In genomic region chr15:73437541-73438109, GRCh38 we compare ENCODE assay signal across 30 cellular contexts. TPM values are rescaled to one million over a fixed set of nuclear protein-coding genes. Genes with fewer than 3 reads are reported as not detected.
"Had no signal": no experiment of that assay in that cellular context is flagged by ENCODE, and none has a peak within 500 bp of the region (broad histone marks: within the 10 kb centered on the region; RNA-seq: fewer than 3 reads in every experiment).

No MANE protein-coding gene starts in this region.

- H3K4me2 ChIP-seq: KMS-11 had no signal

- H3K27ac Mint-ChIP-seq: activated CD4-positive, alpha-beta T cell treated with anti-CD3 and anti-CD28 coated beads, Interleukin-2, amount 10 ng/mL, durations not matched to agents 24 days and 14 days; activated naive CD4-positive, alpha-beta T cell treated with anti-CD3 and anti-CD28 coated beads for 36 hours; activated naive CD4-positive, alpha-beta T cell treated with anti-CD3 and anti-CD28 coated beads, Interleukin-2, amount 50 U/mL, for 72 hours; activated T-helper 1 cell treated with anti-CD3 and anti-CD28 coated beads, Interleukin-12 subunit alpha, Interleukin-12 subunit beta, Interleukin-2, Interleukin-4 antibody, amounts not matched to agents 30 ng/mL and 10 ng/mL and 1 ng/mL, durations not matched to agents 14 hours and 24 hours and 36 hours had no signal

- H3K9me3 Mint-ChIP-seq: activated CD4-positive, alpha-beta T cell treated with anti-CD3 and anti-CD28 coated beads, Interleukin-2, amount 10 ng/mL, durations not matched to agents 24 days and 14 days; activated naive CD4-positive, alpha-beta T cell treated with anti-CD3 and anti-CD28 coated beads for 36 hours; activated naive CD4-positive, alpha-beta T cell treated with anti-CD3 and anti-CD28 coated beads, Interleukin-2, amount 50 U/mL, for 72 hours; activated T-cell treated with anti-CD3 and anti-CD28 coated beads, Interleukin-2, amount 50 U/mL, for 4 hours; activated T-helper 1 cell treated with anti-CD3 and anti-CD28 coated beads, Interleukin-12 subunit alpha, Interleukin-12 subunit beta, Interleukin-2, Interleukin-4 antibody, amounts not matched to agents 30 ng/mL and 10 ng/mL and 1 ng/mL, durations not matched to agents 14 hours and 24 hours and 36 hours had no signal

- H3K27ac ChIP-seq: KMS-11 had no signal

- DNase-seq: activated CD4-positive, alpha-beta T cell treated with anti-CD3 and anti-CD28 coated beads, Interleukin-2, amount 10 ng/mL, durations not matched to agents 24 days and 14 days; activated CD4-positive, alpha-beta T cell treated with anti-CD3 and anti-CD28 coated beads, Interleukin-2, amount 50 U/mL, for 4 hours; activated CD8-positive, alpha-beta memory T cell treated with anti-CD3 and anti-CD28 coated beads, Interleukin-2, amount 50 U/mL, for 4 hours; activated gamma-delta T cell treated with Interleukin-2 at 50 U/mL for 16 hours; activated naive CD4-positive, alpha-beta T cell treated with anti-CD3 and anti-CD28 coated beads for 36 hours; activated T-cell treated with anti-CD3 and anti-CD28 coated beads for 4 hours; activated T-cell treated with anti-CD3 and anti-CD28 coated beads, Interleukin-2, amount 50 U/mL, for 4 hours; amniotic stem cell; aorta; MM.1S; MV-4-11; NCI-H1092; NCI-H146; NCI-H187; NCI-H2029 treated with DMSO at 0.1 percent for 48 hours; NCI-H2107; NCI-H2171; NCI-H510A; NCI-H526; NCI-H748 treated with DMSO at 0.1 percent for 48 hours; OCI-M1; Right ventricle myocardium superior; T1000 had no signal

- ATAC-seq: activated naive CD4-positive, alpha-beta T cell treated with anti-CD3 and anti-CD28 coated beads, Interleukin-2, amount 50 U/mL, for 72 hours; activated T-cell treated with anti-CD3 and anti-CD28 coated beads, Interleukin-2, amount 50 U/mL, for 4 hours had no signal

- H3K36me3 Mint-ChIP-seq: activated naive CD4-positive, alpha-beta T cell treated with anti-CD3 and anti-CD28 coated beads, Interleukin-2, amount 50 U/mL, for 72 hours had no signal

- H3K4me3 Mint-ChIP-seq: activated CD4-positive, alpha-beta T cell treated with anti-CD3 and anti-CD28 coated beads, Interleukin-2, amount 10 ng/mL, durations not matched to agents 24 days and 14 days; activated naive CD4-positive, alpha-beta T cell treated with anti-CD3 and anti-CD28 coated beads for 36 hours; activated T-cell treated with anti-CD3 and anti-CD28 coated beads, Interleukin-2, amount 50 U/mL, for 4 hours; activated T-helper 1 cell treated with anti-CD3 and anti-CD28 coated beads, Interleukin-12 subunit alpha, Interleukin-12 subunit beta, Interleukin-2, Interleukin-4 antibody, amounts not matched to agents 30 ng/mL and 10 ng/mL and 1 ng/mL, durations not matched to agents 14 hours and 24 hours and 36 hours had no signal

RNA-seq across cellular contexts. Expression of gene REC114, which starts 5.3 kb away (rescaled TPM):
- total RNA-seq: activated CD4-positive, alpha-beta T cell treated with anti-CD3 and anti-CD28 coated beads, Interleukin-2, amount 10 ng/mL, durations not matched to agents 24 days and 14 days; activated naive CD4-positive, alpha-beta T cell treated with anti-CD3 and anti-CD28 coated beads for 36 hours; activated naive CD4-positive, alpha-beta T cell treated with anti-CD3 and anti-CD28 coated beads, Interleukin-2, amount 50 U/mL, for 72 hours; activated T-cell treated with anti-CD3 and anti-CD28 coated beads, Interleukin-2, amount 50 U/mL, for 4 hours; activated T-helper 1 cell treated with anti-CD3 and anti-CD28 coated beads, Interleukin-12 subunit alpha, Interleukin-12 subunit beta, Interleukin-2, Interleukin-4 antibody, amounts not matched to agents 30 ng/mL and 10 ng/mL and 1 ng/mL, durations not matched to agents 14 hours and 24 hours and 36 hours; aorta; cardiac septum; LHCN-M2; T-helper 1 cell treated with Interleukin-12 subunit alpha and Interleukin-12 subunit beta and Interleukin-4 antibody, amounts not matched to agents 30 ng/mL and 1 ng/mL, for 36 hours; T-helper 2 cell treated with Interferon-gamma antibody and Interleukin-4, amounts not matched to agents 100 ng/mL and 5 ng/mL, for 36 hours had no signal
- polyA plus RNA-seq: aorta had no signal
